7 cellular contexts compared by ENCODE assay signal in the genomic region with DNA sequence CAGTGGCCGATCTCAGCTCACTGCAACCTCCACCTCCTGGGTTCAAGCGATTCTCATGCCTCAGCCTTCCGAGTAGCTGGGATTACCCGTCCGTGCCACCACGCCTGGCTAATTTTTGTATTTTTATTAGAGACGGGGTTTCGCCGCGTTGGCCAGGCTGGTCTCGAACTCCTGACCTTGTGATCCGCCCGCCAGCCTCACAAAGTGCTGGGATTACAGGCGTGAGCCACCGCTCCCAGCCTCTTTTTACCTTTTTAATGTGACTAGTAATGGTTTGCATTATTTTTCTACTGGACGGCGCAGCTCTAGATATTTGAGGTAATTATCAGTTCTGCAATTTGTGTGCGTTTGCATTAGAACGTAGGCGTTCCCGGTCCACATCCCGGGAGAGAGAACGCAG. TPM values are rescaled to one million over a fixed set of nuclear protein-coding genes. Genes with fewer than 3 reads are reported as not detected.
DNase-seq lines count a peak whose midpoint lies in the region; ATAC-seq and TF ChIP-seq lines count a peak whose summit lies in the region.
"Not testable (repeated sequence)": the region's sequence is repeated elsewhere in the genome, so short reads cannot be mapped to it uniquely, and the experiment has no call there.

No MANE protein-coding gene starts in this region.

- not testable (repeated sequence) for ATAC-seq in Panc1; activated T-helper 17 cell treated with anti-CD3 and anti-CD28 coated beads, Interleukin-2, amount 50 U/mL, for 72 hours (replicated peaks)

- H3K36me3 Mint-ChIP-seq in activated T-helper 17 cell treated with anti-CD3 and anti-CD28 coated beads, Interleukin-2, amount 50 U/mL, for 72 hours (ENCODE audit: low read depth): peaks cover 60% of the 10 kb centered on the region
- H3K36me3 Mint-ChIP-seq in dendritic cell treated with granulocyte-macrophage colony-stimulating factor and Interleukin-4, amounts not matched to agents 40 ng/mL and 50 ng/mL, for 4 days (ENCODE audit: low read depth): peaks cover 54% of the 10 kb centered on the region

- peak overlapping the region; percentile 98 for H3K4me3 Mint-ChIP-seq in activated T-helper 17 cell treated with anti-CD3 and anti-CD28 coated beads, Interleukin-2, amount 50 U/mL, for 72 hours
- peak overlapping the region; percentile 100 for H3K4me3 Mint-ChIP-seq in dendritic cell treated with granulocyte-macrophage colony-stimulating factor and Interleukin-4, amounts not matched to agents 40 ng/mL and 50 ng/mL, for 4 days

- intact Hi-C loops in Panc1 (cut with micrococcal nuclease; ENCODE audit: unreplicated experiment): loop anchor here (10.0 kb wide), 1 partner anchor 170 kb away; no protein-coding TSS in a partner anchor
- intact Hi-C loops in dendritic cell treated with granulocyte-macrophage colony-stimulating factor and Interleukin-4, amounts not matched to agents 40 ng/mL and 50 ng/mL, for 4 days (cut with micrococcal nuclease); left ventricle myocardium inferior (cut with micrococcal nuclease): not testable (repeated sequence)

- in situ Hi-C loops in Panc1 (cut with HindIII; ENCODE audit: low pct_unique_long_range_greater_than_20kb, low sequenced_read_pairs): not testable (repeated sequence)

- DNase-seq in Panc1 (ENCODE audit: low read depth, low spot score); left ventricle myocardium inferior: not testable (repeated sequence)

- H3K4me1 ChIP-seq in Panc1 (ENCODE audit: control insufficient read depth, insufficient read depth, low read length) (peaks cover 10% of the 10 kb centered on the region; the same call in 1 of the 2 replicates), left ventricle myocardium inferior (peaks cover 42% of the 10 kb centered on the region), skeletal muscle satellite cell (ENCODE audit: control insufficient read depth, insufficient read depth, low read length) (peaks cover 10% of the 10 kb centered on the region)
- not testable (repeated sequence) for H3K4me1 ChIP-seq in mucosa of stomach (ENCODE audit: control insufficient read depth, insufficient read depth, low read length)

- H3K27me3 ChIP-seq in Panc1 (ENCODE audit: control insufficient read depth, insufficient read depth, low read length); left ventricle myocardium inferior (ENCODE audit: low read depth); mucosa of stomach (ENCODE audit: control insufficient read depth, insufficient read depth, low read length); skeletal muscle satellite cell (ENCODE audit: control insufficient read depth, insufficient read depth, low read length): not testable (repeated sequence)

- H3K9ac ChIP-seq in mucosa of stomach (ENCODE audit: low read length) (peak overlapping the region; percentile 92), skeletal muscle satellite cell (ENCODE audit: low read depth, low read length) (peak overlapping the region; percentile 92)

- H3K4me3 ChIP-seq in GM12875 (ENCODE audit: low read depth, low read length) (peak overlapping the region; percentile 53), Panc1 (ENCODE audit: low read depth in 2 of 2, low read length in 2 of 2) (peak overlapping the region; percentile 85 to 88), left ventricle myocardium inferior (peak overlapping the region; percentile 88), mucosa of stomach (ENCODE audit: low read length) (peak overlapping the region; percentile 78), skeletal muscle satellite cell (ENCODE audit: low read length) (peak overlapping the region; percentile 88)

- TF ChIP-seq CTCF in GM12875 (IDR thresholded peaks at IDR 0.05; ENCODE audit: borderline replicate concordance, insufficient read depth, low read depth, low read length); Panc1 (IDR thresholded peaks at IDR 0.05); left ventricle myocardium inferior (IDR thresholded peaks at IDR 0.05; ENCODE audit: borderline replicate concordance): not testable (repeated sequence)

- BruUV-seq in Panc1 (replicated peaks; lab: Mats Ljungman, UMichigan): not testable (repeated sequence)

- CTCF ChIA-PET in Panc1 (lab: Charles Lee): interaction anchor here (0.6 kb wide), 1 partner anchor 122 kb away, joined by 3 read pairs; no protein-coding TSS in a partner anchor

- H3K4me2 ChIP-seq in skeletal muscle satellite cell (ENCODE audit: low read length): peak overlapping the region; percentile 89

- peak overlapping the region; percentile 99 for H3K27ac Mint-ChIP-seq in activated T-helper 17 cell treated with anti-CD3 and anti-CD28 coated beads, Interleukin-2, amount 50 U/mL, for 72 hours
- H3K27ac Mint-ChIP-seq in dendritic cell treated with granulocyte-macrophage colony-stimulating factor and Interleukin-4, amounts not matched to agents 40 ng/mL and 50 ng/mL, for 4 days: peak overlapping the region; percentile 96

- POLR2A ChIA-PET in Panc1 (lab: Charles Lee): interaction anchor here (0.6 to 1.5 kb wide), 3 partner anchors 12 to 227 kb away, joined by 3 to 4 read pairs (median 3); a partner anchor contains a TSS

- H3K27me3 Mint-ChIP-seq in activated T-helper 17 cell treated with anti-CD3 and anti-CD28 coated beads, Interleukin-2, amount 50 U/mL, for 72 hours; dendritic cell treated with granulocyte-macrophage colony-stimulating factor and Interleukin-4, amounts not matched to agents 40 ng/mL and 50 ng/mL, for 4 days: not testable (repeated sequence)

- not testable (repeated sequence) for H3K9me3 Mint-ChIP-seq in activated T-helper 17 cell treated with anti-CD3 and anti-CD28 coated beads, Interleukin-2, amount 50 U/mL, for 72 hours; dendritic cell treated with granulocyte-macrophage colony-stimulating factor and Interleukin-4, amounts not matched to agents 40 ng/mL and 50 ng/mL, for 4 days

- H3K4me1 Mint-ChIP-seq in activated T-helper 17 cell treated with anti-CD3 and anti-CD28 coated beads, Interleukin-2, amount 50 U/mL, for 72 hours: peaks cover 14% of the 10 kb centered on the region
- peaks cover 24% of the 10 kb centered on the region for H3K4me1 Mint-ChIP-seq in dendritic cell treated with granulocyte-macrophage colony-stimulating factor and Interleukin-4, amounts not matched to agents 40 ng/mL and 50 ng/mL, for 4 days (ENCODE audit: low read depth)

- H3K36me3 ChIP-seq in Panc1 (ENCODE audit: control insufficient read depth, insufficient read depth, low read length) (peaks cover 17% of the 10 kb centered on the region), left ventricle myocardium inferior (peaks cover 47% of the 10 kb centered on the region), skeletal muscle satellite cell (ENCODE audit: insufficient read depth, low read length) (peaks cover 37% of the 10 kb centered on the region)
- not testable (repeated sequence) for H3K36me3 ChIP-seq in mucosa of stomach (ENCODE audit: control insufficient read depth, insufficient read depth, low read length)

- not testable (repeated sequence) for H3K9me3 ChIP-seq in Panc1 (ENCODE audit: control insufficient read depth, insufficient read depth, low read depth, low read length); left ventricle myocardium inferior (replicated peaks); mucosa of stomach (ENCODE audit: control insufficient read depth, low read length); skeletal muscle satellite cell (replicated peaks; ENCODE audit: low read length)

- H3K27ac ChIP-seq in Panc1 (ENCODE audit: low read length) (peak overlapping the region; percentile 93), left ventricle myocardium inferior (replicated peaks) (peak overlapping the region; percentile 85)

RNA-seq across cellular contexts. Expression of a gene that starts 1.0 kb away (rescaled TPM):
- 39.7 TPM for total RNA-seq in Panc1 (2021; ENCODE audit: unreplicated experiment)
- polyA plus RNA-seq in Panc1 (2012; ENCODE audit: insufficient read length): 26.5 TPM
- total RNA-seq in activated T-helper 17 cell treated with anti-CD3 and anti-CD28 coated beads, Interleukin-2, amount 50 U/mL, for 72 hours: 10 to 100 TPM; 54.9 to 60.1 TPM
- 56.0 TPM for total RNA-seq in left ventricle myocardium inferior
- 42.8 and 49.6 TPM in 2 replicates for total RNA-seq in skeletal muscle satellite cell (2012; rRNA removed)

RNA-seq across cellular contexts. Expression of a gene that starts 20.2 kb away (rescaled TPM):
- total RNA-seq in Panc1 (2021; ENCODE audit: unreplicated experiment) (6.5 TPM), left ventricle myocardium inferior (3.5 TPM)
- 3.0 TPM for polyA plus RNA-seq in Panc1 (2012; ENCODE audit: insufficient read length)
- total RNA-seq in activated T-helper 17 cell treated with anti-CD3 and anti-CD28 coated beads, Interleukin-2, amount 50 U/mL, for 72 hours: 10 to 100 TPM; 14.8 to 40.6 TPM
- 1.8 and 2.2 TPM in 2 replicates for total RNA-seq in skeletal muscle satellite cell (2012; rRNA removed)
